ENCODE assay signal across 20 cellular contexts in genomic region chr5:142219146-142219545, GRCh38.
DNase-seq lines count a peak whose midpoint lies in the region; ATAC-seq and TF ChIP-seq lines count a peak whose summit lies in the region.
"Had no signal": no experiment of that assay in that cellular context is flagged by ENCODE, and none has a peak within 500 bp of the region (broad histone marks: within the 10 kb centered on the region; RNA-seq: fewer than 3 reads in every experiment).

No MANE protein-coding gene starts in this region.

- no peaks in the 10 kb centered on the region for H3K9me3 ChIP-seq in RWPE2 (ENCODE audit: severe bottlenecking)
- no peaks in the 10 kb centered on the region for H3K9me3 ChIP-seq in smooth muscle cell (replicated peaks; ENCODE audit: low read depth)
- H3K9me3 ChIP-seq: Caco-2, MG63, Peyer's patch, SJCRH30 had no signal

- H3K9ac ChIP-seq in smooth muscle cell (ENCODE audit: low read depth), result no peak overlapping the region

- H3K4me1 ChIP-seq in RWPE2 (ENCODE audit: insufficient read depth, poor library complexity, severe bottlenecking) (peaks cover 28% of the 10 kb centered on the region), foreskin keratinocyte (peaks cover 30% of the 10 kb centered on the region), smooth muscle cell (ENCODE audit: low read depth) (no peaks in the 10 kb centered on the region)

- 77% methylated on average over 7 of the region's 7 CpGs for WGBS in smooth muscle cell (ENCODE audit: low lambda C conversion rate)

- DNase-seq in ELR (ENCODE audit: low read depth) (peak; percentile 51), RWPE2 (ENCODE audit: low spot score) (no peak), foreskin keratinocyte (peak; percentile 77 to 92), smooth muscle cell (lab: John Stamatoyannopoulos, UW; ENCODE audit: unreplicated experiment) (no peak), T-helper 2 cell (no peak), NCI-H2227 treated with DMSO at 0.1 percent for 48 hours (lab: John Stamatoyannopoulos, UW) (no peak)
- DNase-seq: Caco-2; CD8-positive, alpha-beta T cell; DMS 273 treated with DMSO at 0.1 percent for 48 hours; DMS79; EL; NCI-H1105 treated with DMSO at 0.1 percent for 48 hours; NCI-H2029; NCI-H510A; NCI-H69; Peyer's patch; SJCRH30 had no signal

- H3K27ac ChIP-seq in RWPE2 (ENCODE audit: poor library complexity, severe bottlenecking) (peak overlapping the region; percentile 9), foreskin keratinocyte (no peak overlapping the region), smooth muscle cell (ENCODE audit: low read depth) (peak overlapping the region; percentile 43)
- H3K27ac ChIP-seq: Peyer's patch, SJCRH30 had no signal

- H3K79me2 ChIP-seq in smooth muscle cell (ENCODE audit: low read depth), result no peaks in the 10 kb centered on the region

- no peaks in the 10 kb centered on the region for H3F3A ChIP-seq in smooth muscle cell (ENCODE audit: low read depth)

- H4K20me1 ChIP-seq in smooth muscle cell (ENCODE audit: low read depth), result no peaks in the 10 kb centered on the region

- H3K36me3 ChIP-seq in RWPE2 (ENCODE audit: low read depth), result no peaks in the 10 kb centered on the region
- H3K36me3 ChIP-seq in smooth muscle cell (ENCODE audit: low read depth), result no peaks in the 10 kb centered on the region
- H3K36me3 ChIP-seq: MG63, Peyer's patch, SJCRH30 had no signal

- H3K27me3 ChIP-seq in RWPE2 (ENCODE audit: insufficient read depth, poor library complexity, severe bottlenecking) (no peaks in the 10 kb centered on the region), foreskin keratinocyte (no peaks in the 10 kb centered on the region), smooth muscle cell (ENCODE audit: low read depth) (no peaks in the 10 kb centered on the region)
- H3K27me3 ChIP-seq: MG63, Peyer's patch, SJCRH30 had no signal

- H2AFZ ChIP-seq in smooth muscle cell (ENCODE audit: low read depth), result no peak overlapping the region

- no peak overlapping the region for H3K4me2 ChIP-seq in smooth muscle cell

- TF ChIP-seq CTCF in RWPE2 (IDR thresholded peaks at IDR 0.05; ENCODE audit: poor library complexity, severe bottlenecking) (no peak), foreskin keratinocyte (conservative IDR thresholded peaks at IDR 0.05) (no peak), smooth muscle cell (IDR thresholded peaks at IDR 0.05; ENCODE audit: borderline replicate concordance, insufficient read depth, poor library complexity, severe bottlenecking) (no peak)

- ATAC-seq in RWPE2 (ENCODE audit: low read depth) (peak; percentile 28), foreskin keratinocyte (peak; percentile 45), HG02973 (IDR thresholded peaks at IDR 0.05; ENCODE audit: unreplicated experiment) (no peak)
- ATAC-seq: CD8-positive, alpha-beta T cell; K562 had no signal

- H3K4me3 ChIP-seq in RWPE2 (ENCODE audit: severe bottlenecking), result no peak overlapping the region
- H3K4me3 ChIP-seq in smooth muscle cell, result no peak overlapping the region
- H3K4me3 ChIP-seq: K562, MG63, Peyer's patch, SJCRH30 had no signal

Comparison
In these comparisons a context has a peak if more than half of its experiments do, and no peak if none do; other contexts are left out.
1. DNase-seq: peak in ELR (single experiment) and foreskin keratinocyte (2 of 2); none in RWPE2 (single experiment), smooth muscle cell (single experiment), T-helper 2 cell (0 of 5) and NCI-H2227 treated with DMSO at 0.1 percent for 48 hours (single experiment).